8 cellular contexts compared by ENCODE assay signal in the genomic region with DNA sequence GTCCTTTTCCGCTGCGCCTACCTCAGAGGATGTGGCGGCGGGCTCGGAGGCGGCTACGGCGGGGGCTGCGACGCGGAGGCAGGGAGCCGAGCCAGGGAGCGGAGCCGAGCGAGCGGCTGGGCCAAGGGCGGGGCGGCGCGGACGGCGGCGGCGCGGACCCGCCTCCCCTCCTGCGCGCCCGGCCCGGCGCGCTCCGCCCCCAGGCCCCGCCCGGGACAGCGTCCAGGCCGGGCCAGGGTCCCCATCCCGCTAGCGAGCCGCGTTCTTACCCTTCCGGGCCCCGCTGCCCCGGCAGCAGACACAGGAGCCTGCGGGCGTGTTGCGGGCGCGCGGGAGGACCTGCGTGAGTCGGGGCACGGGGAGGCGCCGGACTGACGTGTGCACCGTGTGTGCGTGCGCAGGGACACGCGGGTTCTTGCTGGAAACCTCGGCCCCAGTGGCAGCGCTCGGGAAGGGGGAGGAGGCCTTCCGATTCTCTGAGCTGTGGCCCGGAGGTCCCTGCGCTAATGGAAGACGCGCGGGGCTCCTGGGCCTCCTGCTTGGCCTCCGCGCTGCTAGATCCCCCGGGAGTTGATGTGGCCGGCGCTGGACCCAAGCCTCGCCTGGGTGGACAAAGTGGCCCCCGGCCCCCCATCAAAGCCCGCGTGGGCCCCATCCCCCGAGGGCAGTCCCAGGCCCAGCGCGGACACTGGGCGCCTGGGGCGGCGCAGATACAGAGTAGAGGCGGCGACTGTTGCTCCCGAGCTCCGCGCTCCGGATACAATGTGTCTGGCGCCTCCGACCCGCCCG. TPM values are rescaled to one million over a fixed set of nuclear protein-coding genes. Genes with fewer than 3 reads are reported as not detected.
DNase-seq lines count a peak whose midpoint lies in the region; ATAC-seq and TF ChIP-seq lines count a peak whose summit lies in the region.

A gene with protein sequence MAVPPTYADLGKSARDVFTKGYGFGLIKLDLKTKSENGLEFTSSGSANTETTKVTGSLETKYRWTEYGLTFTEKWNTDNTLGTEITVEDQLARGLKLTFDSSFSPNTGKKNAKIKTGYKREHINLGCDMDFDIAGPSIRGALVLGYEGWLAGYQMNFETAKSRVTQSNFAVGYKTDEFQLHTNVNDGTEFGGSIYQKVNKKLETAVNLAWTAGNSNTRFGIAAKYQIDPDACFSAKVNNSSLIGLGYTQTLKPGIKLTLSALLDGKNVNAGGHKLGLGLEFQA (minus strand): TSS at position 350 of the 789 bp plus-strand sequence. CDS start 11,963 bp downstream, outside the sequence.

- peak within 1 kb of the TSS; percentile 88 for H3K4me3 Mint-ChIP-seq in osteocyte (ENCODE audit: unreplicated experiment)

- H3K4me1 Mint-ChIP-seq in osteocyte (ENCODE audit: unreplicated experiment): peaks cover 32% of the 10 kb centered on the region

- H3K9ac ChIP-seq in SK-N-SH: peak within 1 kb of the TSS; percentile 97

- H3F3A ChIP-seq in SK-N-SH (replicated peaks; ENCODE audit: insufficient read depth): peaks cover 9% of the 10 kb centered on the region

- peaks cover 4 to 14% of the 10 kb centered on the region in 2 experiments for H3K36me3 ChIP-seq in SK-N-SH (replicated peaks in 1 of 2; ENCODE audit: control insufficient read depth in 1 of 2, insufficient read depth in 2 of 2, low read length in 1 of 2)
- H3K36me3 ChIP-seq in thymus (ENCODE audit: control insufficient read depth, insufficient read depth): no peaks in the 10 kb centered on the region

- H3K27ac ChIP-seq in SK-N-SH (ENCODE audit: low read depth in 2 of 2, low read length in 1 of 2) (peak within 1 kb of the TSS; percentile 92 to 95), thymus (ENCODE audit: low read depth) (peak within 1 kb of the TSS; percentile 94)

- no peaks in the 10 kb centered on the region for H3K27me3 Mint-ChIP-seq in osteocyte (ENCODE audit: unreplicated experiment)

- CTCF ChIA-PET in SK-N-SH (lab: Yijun Ruan, JAX): interaction anchor here (0.8 to 6.7 kb wide), 2 partner anchors 21 to 35 kb away, joined by 3 to 32 read pairs; no protein-coding TSS in a partner anchor

- H3K4me3 ChIP-seq in SK-N-SH (ENCODE audit: low read depth in 2 of 2, low read length in 1 of 2) (peak within 1 kb of the TSS; percentile 75 to 83), thymus (ENCODE audit: low read length) (peak within 1 kb of the TSS; percentile 82)

- H3K4me1 ChIP-seq in SK-N-SH (ENCODE audit: control insufficient read depth in 1 of 2, insufficient read depth in 2 of 2, low read depth in 1 of 2, low read length in 1 of 2): peaks cover 16 to 36% of the 10 kb centered on the region in 2 experiments; a peak in 2 of 4 replicates
- H3K4me1 ChIP-seq in thymus (ENCODE audit: control insufficient read depth, insufficient read depth, low read length): peaks cover 9% of the 10 kb centered on the region

- no peak for TF ChIP-seq RAD21 in SK-N-SH (IDR thresholded peaks at IDR 0.05; ENCODE audit: low read length)

- DNase-seq in ELF-1 (ENCODE audit: low read depth, low spot score) (peak; percentile 84), KBM-7 (peak; percentile 82), SK-N-SH (peak; percentile 98), glomerular endothelial cell (ENCODE audit: extremely low read depth, low read depth, low spot score) (no peak), osteocyte (ENCODE audit: extremely low spot score, unreplicated experiment) (peak; percentile 92)
- peak; percentile 83 for DNase-seq in activated naive CD4-positive, alpha-beta T cell treated with anti-CD3 and anti-CD28 coated beads, Interleukin-2, amount 50 U/mL, for 16 hours

- in situ Hi-C loops in KBM-7 (cut with MboI; ENCODE audit: low pct_unique_long_range_greater_than_20kb, low sequenced_read_pairs): no loop called here

- TF ChIP-seq CTCF in SK-N-SH (IDR thresholded peaks at IDR 0.05) (no peak), osteocyte (IDR thresholded peaks at IDR 0.05) (no peak)

- peak within 1 kb of the TSS; percentile 83 for H2AFZ ChIP-seq in SK-N-SH (ENCODE audit: low read depth)

- H3K9me3 ChIP-seq in SK-N-SH (no peaks in the 10 kb centered on the region), thymus (ENCODE audit: control insufficient read depth) (no peaks in the 10 kb centered on the region)

- POLR2A ChIA-PET in SK-N-SH (lab: Yijun Ruan, JAX): interaction anchor here (0.6 to 1.9 kb wide), 5 partner anchors 13 to 703 kb away, joined by 3 to 8 read pairs (median 3); no protein-coding TSS in a partner anchor

- H3K79me2 ChIP-seq in SK-N-SH (ENCODE audit: insufficient read depth): peaks cover 59% of the 10 kb centered on the region

- no peak for TF ChIP-seq EP300 in SK-N-SH (IDR thresholded peaks at IDR 0.05; ENCODE audit: borderline replicate concordance in 1 of 2, low read depth in 1 of 2, low read length in 1 of 2)

- no peaks in the 10 kb centered on the region for H3K9me3 Mint-ChIP-seq in osteocyte (ENCODE audit: unreplicated experiment)

- peak; percentile 68 for ATAC-seq in GM21717 (IDR thresholded peaks at IDR 0.05; ENCODE audit: unreplicated experiment)

- no peaks in the 10 kb centered on the region for H3K27me3 ChIP-seq in SK-N-SH (ENCODE audit: insufficient read depth)
- H3K27me3 ChIP-seq in thymus (ENCODE audit: control insufficient read depth, insufficient read depth): peaks cover 2% of the 10 kb centered on the region

- no peaks in the 10 kb centered on the region for H3K9me2 ChIP-seq in SK-N-SH

- peaks cover 40% of the 10 kb centered on the region for H4K20me1 ChIP-seq in SK-N-SH (ENCODE audit: insufficient read depth)

- peaks cover 4% of the 10 kb centered on the region for H3K36me3 Mint-ChIP-seq in osteocyte (ENCODE audit: unreplicated experiment)

- peak within 1 kb of the TSS; percentile 97 for H3K27ac Mint-ChIP-seq in osteocyte (ENCODE audit: unreplicated experiment)

- WGBS in SK-N-SH (ENCODE audit: low lambda C conversion rate): 0% methylated on average over 9 of the region's 95 CpGs
- under 1% methylated on average over 89 of the region's 95 CpGs for WGBS in thymus

- H3K4me2 ChIP-seq in SK-N-SH: peak within 1 kb of the TSS; percentile 98

TF ChIP-seq in SK-N-SH, 30 proteins besides CTCF, POLR2A, EP300 and RAD21 (continues in another document):
- TF ChIP-seq EZH2phosphoT487 (IDR thresholded peaks at IDR 0.05; ENCODE audit: borderline replicate concordance, low read depth) (no peak), NRF1 (IDR thresholded peaks at IDR 0.05; ENCODE audit: low read depth, low read length) (peak; percentile 50), TAF1 (IDR thresholded peaks at IDR 0.05; ENCODE audit: borderline replicate concordance, low read depth, low read length) (peak; percentile 14; the same call in 1 of the 2 replicates), NFIC (IDR thresholded peaks at IDR 0.05; ENCODE audit: borderline replicate concordance) (no peak; the same call in 1 of the 2 replicates), FOXM1 (IDR thresholded peaks at IDR 0.05; ENCODE audit: low read depth) (no peak), JUND (IDR thresholded peaks at IDR 0.05) (no peak), CHD2 (IDR thresholded peaks at IDR 0.05; ENCODE audit: low read length, partially characterized antibody) (no peak), MXI1 (IDR thresholded peaks at IDR 0.05; ENCODE audit: low read depth, low read length) (peak; percentile 29; the same call in 1 of the 2 replicates), RXRA (IDR thresholded peaks at IDR 0.05; ENCODE audit: borderline replicate concordance, low read depth) (no peak), POLR2AphosphoS5 (IDR thresholded peaks at IDR 0.05; ENCODE audit: low read depth, low read length) (peak; percentile 79)
- TF ChIP-seq, protein P1, sequence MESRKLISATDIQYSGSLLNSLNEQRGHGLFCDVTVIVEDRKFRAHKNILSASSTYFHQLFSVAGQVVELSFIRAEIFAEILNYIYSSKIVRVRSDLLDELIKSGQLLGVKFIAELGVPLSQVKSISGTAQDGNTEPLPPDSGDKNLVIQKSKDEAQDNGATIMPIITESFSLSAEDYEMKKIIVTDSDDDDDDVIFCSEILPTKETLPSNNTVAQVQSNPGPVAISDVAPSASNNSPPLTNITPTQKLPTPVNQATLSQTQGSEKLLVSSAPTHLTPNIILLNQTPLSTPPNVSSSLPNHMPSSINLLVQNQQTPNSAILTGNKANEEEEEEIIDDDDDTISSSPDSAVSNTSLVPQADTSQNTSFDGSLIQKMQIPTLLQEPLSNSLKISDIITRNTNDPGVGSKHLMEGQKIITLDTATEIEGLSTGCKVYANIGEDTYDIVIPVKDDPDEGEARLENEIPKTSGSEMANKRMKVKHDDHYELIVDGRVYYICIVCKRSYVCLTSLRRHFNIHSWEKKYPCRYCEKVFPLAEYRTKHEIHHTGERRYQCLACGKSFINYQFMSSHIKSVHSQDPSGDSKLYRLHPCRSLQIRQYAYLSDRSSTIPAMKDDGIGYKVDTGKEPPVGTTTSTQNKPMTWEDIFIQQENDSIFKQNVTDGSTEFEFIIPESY (IDR thresholded peaks at IDR 0.05; ENCODE audit: borderline replicate concordance, low read depth): no peak
- TF ChIP-seq, protein P2, sequence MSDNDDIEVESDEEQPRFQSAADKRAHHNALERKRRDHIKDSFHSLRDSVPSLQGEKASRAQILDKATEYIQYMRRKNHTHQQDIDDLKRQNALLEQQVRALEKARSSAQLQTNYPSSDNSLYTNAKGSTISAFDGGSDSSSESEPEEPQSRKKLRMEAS (IDR thresholded peaks at IDR 0.05; ENCODE audit: low read depth): peak; percentile 89
- TF ChIP-seq, protein P3, sequence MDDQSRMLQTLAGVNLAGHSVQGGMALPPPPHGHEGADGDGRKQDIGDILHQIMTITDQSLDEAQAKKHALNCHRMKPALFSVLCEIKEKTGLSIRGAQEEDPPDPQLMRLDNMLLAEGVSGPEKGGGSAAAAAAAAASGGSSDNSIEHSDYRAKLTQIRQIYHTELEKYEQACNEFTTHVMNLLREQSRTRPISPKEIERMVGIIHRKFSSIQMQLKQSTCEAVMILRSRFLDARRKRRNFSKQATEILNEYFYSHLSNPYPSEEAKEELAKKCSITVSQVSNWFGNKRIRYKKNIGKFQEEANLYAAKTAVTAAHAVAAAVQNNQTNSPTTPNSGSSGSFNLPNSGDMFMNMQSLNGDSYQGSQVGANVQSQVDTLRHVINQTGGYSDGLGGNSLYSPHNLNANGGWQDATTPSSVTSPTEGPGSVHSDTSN (IDR thresholded peaks at IDR 0.05): no peak
- TF ChIP-seq, protein P4, sequence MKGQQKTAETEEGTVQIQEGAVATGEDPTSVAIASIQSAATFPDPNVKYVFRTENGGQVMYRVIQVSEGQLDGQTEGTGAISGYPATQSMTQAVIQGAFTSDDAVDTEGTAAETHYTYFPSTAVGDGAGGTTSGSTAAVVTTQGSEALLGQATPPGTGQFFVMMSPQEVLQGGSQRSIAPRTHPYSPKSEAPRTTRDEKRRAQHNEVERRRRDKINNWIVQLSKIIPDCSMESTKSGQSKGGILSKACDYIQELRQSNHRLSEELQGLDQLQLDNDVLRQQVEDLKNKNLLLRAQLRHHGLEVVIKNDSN (IDR thresholded peaks at IDR 0.05; ENCODE audit: borderline replicate concordance, low read depth): 0 out of 2 replicates have a peak, but pooled peaks have one; percentile 24

RNA-seq across cellular contexts. Expression of the gene that starts here (rescaled TPM):
- polyA plus RNA-seq in SK-N-SH (2012; rRNA removed) (155 and 166 TPM in 2 replicates), thymus (101 TPM)
- 216 and 238 TPM in 2 replicates for polyA plus RNA-seq in SK-N-SH (2012; cell fraction: cytosol; rRNA removed)
- polyA plus RNA-seq in SK-N-SH (2012; cell fraction: nucleus; rRNA removed): 77.0 and 124 TPM in 2 replicates
- total RNA-seq in glomerular endothelial cell (227 and 243 TPM in 2 replicates), osteocyte (115 and 119 TPM in 2 replicates)
